Comparison of ENCODE assay signal across 8 cellular contexts in genomic region chr9:78029601-78030552, GRCh38. TPM values are rescaled to one million over a fixed set of nuclear protein-coding genes. Genes with fewer than 3 reads are reported as not detected.
A peak's percentile ranks its signal among the peaks of the same experiment; 100 is the strongest.
DNase-seq lines count a peak whose midpoint lies in the region; ATAC-seq lines count a peak whose summit lies in the region.

No MANE protein-coding gene starts in this region.

- H3K36me3 Mint-ChIP-seq in central memory CD8-positive, alpha-beta T cell (ENCODE audit: insufficient read depth): peaks cover 4% of the 10 kb centered on the region

- ATAC-seq in Right ventricle myocardium inferior (peak; percentile 11), left lobe of liver (peak; percentile 8)
- ATAC-seq in central memory CD8-positive, alpha-beta T cell (replicated peaks; ENCODE audit: extremely low read depth, poor library complexity, severe bottlenecking): no peak
- ATAC-seq in stimulated activated naive CD8-positive, alpha-beta T cell treated with anti-CD3 and anti-CD28 coated beads, Interleukin-15, Interleukin-2, amounts not matched to agents 100 U/mL and 50 U/mL, for 24 hours: peak; percentile 8

- peaks cover 57% of the 10 kb centered on the region for H3K27me3 Mint-ChIP-seq in central memory CD8-positive, alpha-beta T cell

- peak; percentile 30 for DNase-seq in Right ventricle myocardium inferior (ENCODE audit: missing footprints)
- DNase-seq in cardiac septum (ENCODE audit: low spot score): no peak
- peak; percentile 23 for DNase-seq in SK-MEL-5 (ENCODE audit: low read depth, low spot score)
- peak in 1 of 2 donors; percentile 22 for DNase-seq in central memory CD8-positive, alpha-beta T cell (ENCODE audit: low spot score in 2 of 2)
- no peak for DNase-seq in left lobe of liver (ENCODE audit: low spot score)
- peak; percentile 32 for DNase-seq in stimulated activated naive CD8-positive, alpha-beta T cell treated with anti-CD3 and anti-CD28 coated beads, Interleukin-15, Interleukin-2, amounts not matched to agents 100 U/mL and 50 U/mL, for 24 hours
- DNase-seq in GDM1 (lab: John Stamatoyannopoulos, UW): no peak
- DNase-seq in LoVo (ENCODE audit: low spot score): no peak

- H3K4me1 Mint-ChIP-seq in central memory CD8-positive, alpha-beta T cell: peaks cover 24% of the 10 kb centered on the region

- intact Hi-C loops in Right ventricle myocardium inferior (cut with DNase I) (no loop called here), cardiac septum (cut with DNase I) (loop anchor here (5.0 to 10.0 kb wide), 4 partner anchors 183 to 853 kb away; partner anchors contain the start of gene VPS13A)

- H3K27ac Mint-ChIP-seq in central memory CD8-positive, alpha-beta T cell (ENCODE audit: low read depth): peak overlapping the region; percentile 70

- H3K9me3 Mint-ChIP-seq in central memory CD8-positive, alpha-beta T cell: no peaks in the 10 kb centered on the region

- in situ Hi-C loops in SK-MEL-5 (cut with HindIII; ENCODE audit: low pct_unique_long_range_greater_than_20kb, low sequenced_read_pairs): no loop called here

- peak overlapping the region; percentile 84 for H3K4me3 Mint-ChIP-seq in central memory CD8-positive, alpha-beta T cell

RNA-seq across cellular contexts. Expression of gene GNAQ, which starts 1.7 kb away (rescaled TPM):
- 15.9 TPM for total RNA-seq in Right ventricle myocardium inferior
- total RNA-seq in cardiac septum: 14.8 TPM
- 27.1 and 29.8 TPM in 2 replicates for total RNA-seq in SK-MEL-5 (2014; rRNA removed; shearing (Covaris generic))
- polyA plus RNA-seq in SK-MEL-5 (2015; cell fraction: cytosol; rRNA removed): 22.1 and 28.4 TPM in 2 replicates
- 20.0 and 20.1 TPM in 2 replicates for polyA plus RNA-seq in SK-MEL-5 (2015; cell fraction: nucleus; rRNA removed)
- total RNA-seq in left lobe of liver: 16.2 TPM

Comparison
In these comparisons a context has a peak if more than half of its experiments do, and no peak if none do; other contexts are left out.
1. DNase-seq: peak in Right ventricle myocardium inferior (single experiment), SK-MEL-5 (single experiment) and stimulated activated naive CD8-positive, alpha-beta T cell treated with anti-CD3 and anti-CD28 coated beads, Interleukin-15, Interleukin-2, amounts not matched to agents 100 U/mL and 50 U/mL, for 24 hours (single experiment); none in cardiac septum (single experiment), left lobe of liver (single experiment), GDM1 (single experiment) and LoVo (single experiment).